In the genomic region with DNA sequence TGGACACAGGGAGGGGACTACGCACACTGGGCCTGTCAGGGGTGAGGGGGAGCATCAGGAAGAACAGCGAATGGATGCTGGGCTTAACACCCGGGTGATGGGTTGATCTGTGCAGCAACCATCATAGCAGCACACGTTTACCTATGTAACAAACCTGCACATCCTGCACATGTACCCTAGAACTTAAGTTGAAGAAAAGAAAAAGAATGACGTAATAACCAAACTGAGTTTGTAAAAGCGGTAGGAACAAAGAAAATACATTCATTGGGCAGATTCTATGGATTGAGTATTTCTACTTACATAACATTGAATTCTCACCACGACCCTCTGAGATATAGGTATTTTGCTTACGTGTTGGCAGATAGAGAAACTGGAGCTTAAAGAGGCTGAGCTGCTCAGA, we compare ENCODE assay signal across 11 cellular contexts.
"Had no signal": no experiment of that assay in that cellular context is flagged by ENCODE, and none has a peak within 500 bp of the region (broad histone marks: within the 10 kb centered on the region; RNA-seq: fewer than 3 reads in every experiment).

No MANE protein-coding gene starts in this region.

- H3K9ac ChIP-seq: GM23248 had no signal

- H3K27ac Mint-ChIP-seq: GM23338, H9, HFFc6 had no signal

- H3K4me1 Mint-ChIP-seq: GM23338, H9 had no signal

- H3K4me1 ChIP-seq: HAP-1 had no signal

- H3K36me3 ChIP-seq: HAP-1 had no signal

- H3K9me3 Mint-ChIP-seq: GM23338, H9 had no signal

- FAIRE-seq: H1, H54 had no signal

- H3K4me3 Mint-ChIP-seq: GM23338, H9, HFFc6 had no signal

- H3K27ac ChIP-seq: GM23248 had no signal

- H3K4me2 ChIP-seq: GM23338 had no signal

- H3K9me3 ChIP-seq: HAP-1 had no signal

- H3K4me3 ChIP-seq: GM23248, GM23338, HAP-1 had no signal

- H2AFZ ChIP-seq: GM23248, GM23338 had no signal

- ATAC-seq: GM23338, HCT116 had no signal

- DNase-seq: GM23248, GOT3, H7, H9, HCEC 1CT, HFFc6 had no signal
